In the genomic region with DNA sequence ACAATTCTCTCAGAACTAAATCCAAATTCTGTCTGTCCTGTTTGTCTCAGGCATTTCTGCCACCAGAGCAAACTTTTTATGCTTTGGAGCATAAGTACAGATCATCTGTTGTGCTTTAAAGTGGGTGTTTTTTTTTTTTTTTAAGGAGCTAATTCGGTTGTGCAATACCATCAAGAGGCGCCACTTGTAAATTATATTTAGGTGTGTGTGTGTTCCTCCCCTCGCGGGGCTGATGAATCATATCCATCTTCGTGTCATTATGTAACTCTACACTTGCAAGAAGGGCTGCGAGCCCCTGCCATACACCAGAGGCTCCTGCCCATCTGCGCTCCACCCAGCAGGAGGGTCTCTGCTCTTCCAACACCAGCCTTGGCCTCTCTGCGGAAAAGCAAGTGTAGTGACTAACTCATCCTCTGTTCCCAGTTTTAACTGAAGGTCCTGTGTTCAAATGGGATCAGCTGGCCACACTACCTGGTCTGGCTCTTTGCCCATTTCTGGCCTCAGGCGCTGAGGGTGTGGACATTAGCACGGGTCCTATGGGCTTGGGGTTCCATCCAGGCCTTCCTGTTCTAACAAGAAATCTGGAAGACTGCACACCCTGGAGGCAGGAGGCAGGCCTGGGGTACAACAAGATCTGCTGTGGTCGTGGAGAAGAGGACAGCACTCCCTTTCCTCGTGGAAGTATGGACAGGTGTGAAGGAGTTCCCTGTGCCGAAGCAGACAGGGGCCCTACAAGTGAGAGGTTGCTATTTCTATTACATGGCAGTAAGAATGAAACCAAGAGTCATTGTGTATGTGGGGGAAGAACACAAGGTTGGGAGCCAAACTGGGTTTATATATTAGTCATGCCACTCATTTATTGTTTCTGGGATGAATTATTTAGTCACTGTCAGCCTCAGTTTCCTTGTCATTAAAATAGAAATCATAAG, we compare ENCODE assay signal across 8 cellular contexts.
DNase-seq lines count a peak whose midpoint lies in the region; ATAC-seq and TF ChIP-seq lines count a peak whose summit lies in the region.

No MANE protein-coding gene starts in this region.

- H3F3A ChIP-seq in PC-3 (ENCODE audit: low read length, unreplicated experiment), result peaks cover 4% of the 10 kb centered on the region

- intact Hi-C loops in PC-3 (cut with micrococcal nuclease) (no loop called here), cardiac septum (cut with DNase I) (no loop called here)

- H3K4me2 ChIP-seq in PC-3 (ENCODE audit: low read length), result peak overlapping the region; percentile 63

- WGBS in urinary bladder, result 58% methylated on average over 13 of the region's 13 CpGs

- CTCF ChIA-PET in PC-3 (lab: Charles Lee), result interaction anchor here (0.5 to 1.9 kb wide), 7 partner anchors 8 to 124 kb away, joined by 3 to 10 read pairs (median 5); no protein-coding TSS in a partner anchor

- no peaks in the 10 kb centered on the region for H4K20me1 ChIP-seq in PC-3 (ENCODE audit: low read length)

- H3K27me3 ChIP-seq in BE2C (no peaks in the 10 kb centered on the region), PC-3 (ENCODE audit: low read length) (no peaks in the 10 kb centered on the region)

- POLR2A ChIA-PET in PC-3 (lab: Charles Lee; ENCODE audit: unreplicated experiment), result interaction anchor here (0.6 kb wide), 1 partner anchor 320 kb away, joined by 6 read pairs; no protein-coding TSS in a partner anchor

- no peak for TF ChIP-seq CTCF in BE2C (IDR thresholded peaks at IDR 0.05; ENCODE audit: low read depth, low read length)
- no peak for TF ChIP-seq CTCF in PC-3 (conservative IDR thresholded peaks at IDR 0.05; ENCODE audit: low read depth, low read length)

- H2AFZ ChIP-seq in PC-3 (ENCODE audit: low read length), result 0 out of 2 replicates have a peak overlapping the region, but pooled peaks have one; percentile 9

- BruUV-seq in PC-3 (replicated peaks; lab: Mats Ljungman, UMichigan), result no TSS peak

- H3K36me3 ChIP-seq in BE2C (no peaks in the 10 kb centered on the region), PC-3 (ENCODE audit: low read depth, low read length) (no peaks in the 10 kb centered on the region), urinary bladder (ENCODE audit: insufficient read depth) (no peaks in the 10 kb centered on the region)

- H3K4me1 ChIP-seq in BE2C (peaks cover 26% of the 10 kb centered on the region), PC-3 (ENCODE audit: insufficient read depth, low read length) (peaks cover 51% of the 10 kb centered on the region), urinary bladder (ENCODE audit: insufficient read depth) (no peaks in the 10 kb centered on the region)

- H3K27ac ChIP-seq in PC-3 (ENCODE audit: low read length) (peak overlapping the region; percentile 81), urinary bladder (ENCODE audit: low read depth) (peak overlapping the region; percentile 80)

- H3K9me2 ChIP-seq in PC-3 (replicated peaks; ENCODE audit: low read length), result no peaks in the 10 kb centered on the region

- H3K9ac ChIP-seq in PC-3 (ENCODE audit: low read length), result peak overlapping the region; percentile 14; the same call in 1 of the 2 replicates

- H3K9me3 ChIP-seq in BE2C, result no peaks in the 10 kb centered on the region
- H3K9me3 ChIP-seq in PC-3 (ENCODE audit: low read length), result no peaks in the 10 kb centered on the region

- H3K79me2 ChIP-seq in PC-3 (ENCODE audit: low read length), result no peaks in the 10 kb centered on the region

- ATAC-seq in GM18907 (IDR thresholded peaks at IDR 0.05; ENCODE audit: unreplicated experiment) (peak; percentile 97), HG03025 (IDR thresholded peaks at IDR 0.05; ENCODE audit: low FRiP score, unreplicated experiment) (peak; percentile 92), PC-3 (peak; percentile 39), left lobe of liver (no peak)

- DNase-seq in BE2C (peak; percentile 31), PC-3 (peak; percentile 61), cardiac septum (ENCODE audit: low spot score) (peak; percentile 68), KBM-7 (no peak), left lobe of liver (ENCODE audit: low spot score) (no peak)

- in situ Hi-C loops in KBM-7 (cut with MboI; ENCODE audit: low pct_unique_long_range_greater_than_20kb, low sequenced_read_pairs), result no loop called here

- H3K4me3 ChIP-seq in BE2C (ENCODE audit: low read depth, low read length), result no peak overlapping the region; the same call in 1 of the 2 replicates
- peak overlapping the region; percentile 35; the same call in 1 of the 2 replicates for H3K4me3 ChIP-seq in PC-3 (ENCODE audit: low read length)
- H3K4me3 ChIP-seq in urinary bladder (ENCODE audit: low read depth, low read length), result no peak overlapping the region

Comparison
In these comparisons a context has a peak if more than half of its experiments do, and no peak if none do; other contexts are left out.
1. DNase-seq: peak in BE2C (single experiment), PC-3 (single experiment) and cardiac septum (single experiment); none in KBM-7 (single experiment) and left lobe of liver (single experiment).